8 cellular contexts compared by ENCODE assay signal in the genomic region with DNA sequence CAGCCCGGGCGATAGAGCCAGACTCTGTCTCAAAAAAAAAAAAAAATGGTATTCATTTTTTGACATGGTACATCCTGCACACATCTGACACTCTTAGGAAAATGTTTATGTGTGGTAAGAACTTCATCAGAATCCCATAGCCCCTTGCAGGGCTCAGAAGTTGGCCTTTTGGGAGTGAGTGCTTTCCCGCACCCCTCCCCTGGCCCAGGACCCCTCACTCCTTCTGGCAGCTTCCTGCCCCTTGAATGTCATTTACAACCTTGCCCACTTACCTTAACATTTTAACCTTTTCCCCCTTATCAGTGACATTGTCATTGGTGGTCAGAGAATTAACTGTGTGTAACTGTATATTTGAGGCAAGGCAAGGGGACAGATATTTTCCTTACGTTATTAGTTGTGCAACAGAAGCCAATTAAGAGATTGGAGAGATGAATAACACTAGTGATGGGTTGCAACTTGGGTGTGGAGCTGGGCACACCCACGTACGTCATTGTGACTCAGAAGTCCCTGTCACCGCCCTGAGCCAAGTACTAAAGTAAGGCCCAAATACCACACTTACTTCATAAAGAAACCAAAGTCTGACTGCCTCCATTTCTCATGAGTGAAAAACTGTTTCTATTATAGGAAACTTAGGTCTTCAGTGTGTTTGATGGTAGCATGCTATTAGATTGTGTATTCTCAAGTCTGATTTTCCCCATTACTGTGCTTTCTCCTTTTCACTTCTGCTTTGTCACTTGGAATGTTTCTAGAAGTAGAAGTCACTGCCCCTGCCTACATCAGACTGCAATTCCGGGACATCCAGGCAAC. TPM values are rescaled to one million over a fixed set of nuclear protein-coding genes. Genes with fewer than 3 reads are reported as not detected.
DNase-seq lines count a peak whose midpoint lies in the region; ATAC-seq and TF ChIP-seq lines count a peak whose summit lies in the region.

No MANE protein-coding gene starts in this region.

- DNase-seq in GM13977 (ENCODE audit: low spot score): peak; percentile 76
- peak; percentile 86 for DNase-seq in NOMO-1 treated with dmso at 0.1 percent for 144 hours (lab: John Stamatoyannopoulos, UW; ENCODE audit: unreplicated experiment)
- peak; percentile 71 for DNase-seq in activated T-cell treated with anti-CD3 and anti-CD28 coated beads, Interleukin-2, amount 50 U/mL, for 4 hours
- peak; percentile 95 for DNase-seq in fibroblast of the aortic adventitia (ENCODE audit: low read depth)
- no peak for DNase-seq in smooth muscle cell (lab: John Stamatoyannopoulos, UW; ENCODE audit: unreplicated experiment)
- no peak for DNase-seq in NCI-H526 treated with DMSO at 0.1 percent for 48 hours (lab: John Stamatoyannopoulos, UW)
- no peak for DNase-seq in NCI-H1436 (lab: John Stamatoyannopoulos, UW)

- peak overlapping the region; percentile 99 for H3K27ac ChIP-seq in smooth muscle cell (ENCODE audit: low read depth)

- H3K4me1 Mint-ChIP-seq in activated T-cell treated with anti-CD3 and anti-CD28 coated beads, Interleukin-2, amount 50 U/mL, for 4 hours (ENCODE audit: low read depth): peaks cover 81% of the 10 kb centered on the region

- no peaks in the 10 kb centered on the region for H3K27me3 Mint-ChIP-seq in activated T-cell treated with anti-CD3 and anti-CD28 coated beads, Interleukin-2, amount 50 U/mL, for 4 hours (ENCODE audit: low read depth)

- WGBS in smooth muscle cell (ENCODE audit: low lambda C conversion rate): 59% methylated on average over 8 of the region's 8 CpGs

- H3K4me1 ChIP-seq in smooth muscle cell (ENCODE audit: low read depth): peaks cover 28% of the 10 kb centered on the region

- H3K36me3 ChIP-seq in smooth muscle cell (ENCODE audit: low read depth): no peaks in the 10 kb centered on the region

- no peaks in the 10 kb centered on the region for H3K27me3 ChIP-seq in smooth muscle cell (ENCODE audit: low read depth)

- in situ Hi-C loops in GM13977 (cut with MboI; ENCODE audit: low pct_unique_long_range_greater_than_20kb, low sequenced_read_pairs, unreplicated experiment): no loop called here

- peaks cover 11% of the 10 kb centered on the region for H3K36me3 Mint-ChIP-seq in activated T-cell treated with anti-CD3 and anti-CD28 coated beads, Interleukin-2, amount 50 U/mL, for 4 hours (ENCODE audit: insufficient read depth)

- no peaks in the 10 kb centered on the region for H3K79me2 ChIP-seq in smooth muscle cell (ENCODE audit: low read depth)

- H3K4me2 ChIP-seq in smooth muscle cell: peak overlapping the region; percentile 73

- H3K4me3 ChIP-seq in fibroblast of the aortic adventitia (ENCODE audit: low read depth, low read length) (no peak overlapping the region), smooth muscle cell (no peak overlapping the region)

- no peak overlapping the region for H2AFZ ChIP-seq in smooth muscle cell (ENCODE audit: low read depth)

- TF ChIP-seq CTCF in GM13977 (IDR thresholded peaks at IDR 0.05; ENCODE audit: extremely low read depth, insufficient read depth, missing control alignments) (no peak), fibroblast of the aortic adventitia (IDR thresholded peaks at IDR 0.05; ENCODE audit: insufficient read depth, low read length) (no peak), smooth muscle cell (IDR thresholded peaks at IDR 0.05; ENCODE audit: borderline replicate concordance, insufficient read depth, poor library complexity, severe bottlenecking) (no peak)

- no peaks in the 10 kb centered on the region for H3K9me3 ChIP-seq in smooth muscle cell (replicated peaks; ENCODE audit: low read depth)

- H3K9me3 Mint-ChIP-seq in activated T-cell treated with anti-CD3 and anti-CD28 coated beads, Interleukin-2, amount 50 U/mL, for 4 hours: no peaks in the 10 kb centered on the region

- peaks cover 24% of the 10 kb centered on the region for H3F3A ChIP-seq in smooth muscle cell (ENCODE audit: low read depth)

- H3K4me3 Mint-ChIP-seq in activated T-cell treated with anti-CD3 and anti-CD28 coated beads, Interleukin-2, amount 50 U/mL, for 4 hours: peak overlapping the region; percentile 73

- H4K20me1 ChIP-seq in smooth muscle cell (ENCODE audit: low read depth): no peaks in the 10 kb centered on the region

- ATAC-seq in HG02642 (IDR thresholded peaks at IDR 0.05; ENCODE audit: poor library complexity, unreplicated experiment): peak; percentile 50
- peak; percentile 73 to 74 for ATAC-seq in activated T-cell treated with anti-CD3 and anti-CD28 coated beads, Interleukin-2, amount 50 U/mL, for 4 hours

- peak overlapping the region; percentile 84 for H3K9ac ChIP-seq in smooth muscle cell (ENCODE audit: low read depth)

RNA-seq across cellular contexts. Expression of gene OGDH, which starts 31.6 kb away (rescaled TPM):
- 100 to 1,000 TPM in 1 of 3 donors, 10 to 100 TPM in 2; 83.0 to 105 (median 97.2) TPM for total RNA-seq in activated T-cell treated with anti-CD3 and anti-CD28 coated beads, Interleukin-2, amount 50 U/mL, for 4 hours
- total RNA-seq in fibroblast of the aortic adventitia (ENCODE audit: low replicate concordance) (26.2 and 85.6 TPM in 2 replicates), smooth muscle cell (23.4 and 34.2 TPM in 2 replicates)
- 31.0 and 32.6 TPM in 2 replicates for polyA plus RNA-seq in smooth muscle cell

RNA-seq across cellular contexts. Expression of gene TMED4, which starts 56.0 kb away (rescaled TPM):
- total RNA-seq in activated T-cell treated with anti-CD3 and anti-CD28 coated beads, Interleukin-2, amount 50 U/mL, for 4 hours: 10 to 100 TPM; 71.3 to 79.4 (median 71.4) TPM
- 48.3 and 78.5 TPM in 2 replicates for total RNA-seq in fibroblast of the aortic adventitia (ENCODE audit: low replicate concordance)
- 50.8 and 83.5 TPM in 2 replicates for total RNA-seq in smooth muscle cell
- 38.4 and 48.7 TPM in 2 replicates for polyA plus RNA-seq in smooth muscle cell

Comparison
In these comparisons a context has a peak if more than half of its experiments do, and no peak if none do; other contexts are left out.
1. DNase-seq: peak in GM13977 (single experiment), NOMO-1 treated with dmso at 0.1 percent for 144 hours (single experiment), activated T-cell treated with anti-CD3 and anti-CD28 coated beads, Interleukin-2, amount 50 U/mL, for 4 hours (single experiment) and fibroblast of the aortic adventitia (single experiment); none in smooth muscle cell (single experiment), NCI-H526 treated with DMSO at 0.1 percent for 48 hours (single experiment) and NCI-H1436 (single experiment).